In genomic region chr18:76450912-76451421, GRCh38 we compare ENCODE assay signal across 8 cellular contexts. TPM values are rescaled to one million over a fixed set of nuclear protein-coding genes. Genes with fewer than 3 reads are reported as not detected.
A peak's percentile ranks its signal among the peaks of the same experiment; 100 is the strongest.
DNase-seq lines count a peak whose midpoint lies in the region; ATAC-seq and TF ChIP-seq lines count a peak whose summit lies in the region.

No MANE protein-coding gene starts in this region.

- no peak for TF ChIP-seq CTCF in lower leg skin (IDR thresholded peaks at IDR 0.05)

- peak overlapping the region in 3 of 8 donors; percentile 17 to 67 (median 51) for H3K27ac Mint-ChIP-seq in CD8-positive, alpha-beta memory T cell

- H3K9ac ChIP-seq in stomach smooth muscle (ENCODE audit: low read length in 2 of 2): peak overlapping the region; percentile 69 to 91

- H3K27me3 ChIP-seq in CD8-positive, alpha-beta memory T cell (ENCODE audit: insufficient read depth, low read length, poor library complexity, severe bottlenecking): no peaks in the 10 kb centered on the region
- H3K27me3 ChIP-seq in SJCRH30 (no peaks in the 10 kb centered on the region), stomach smooth muscle (ENCODE audit: control insufficient read depth in 1 of 2, insufficient read depth in 2 of 2, low read length in 2 of 2) (no peaks in the 10 kb centered on the region)

- H3K27me3 Mint-ChIP-seq in CD8-positive, alpha-beta memory T cell: peaks cover 18 to 59% of the 10 kb centered on the region in 2 donors

- POLR2A ChIA-PET in CD8-positive, alpha-beta memory T cell (lab: Charles Lee): no interaction called here

- H3K27ac ChIP-seq in CD8-positive, alpha-beta memory T cell (ENCODE audit: low read depth, low read length): no peak overlapping the region
- H3K27ac ChIP-seq in SJCRH30 (peak overlapping the region; percentile 77), stomach smooth muscle (ENCODE audit: low read length) (peak overlapping the region; percentile 91)

- H3K36me3 ChIP-seq in CD8-positive, alpha-beta memory T cell (ENCODE audit: insufficient read depth, low read length): no peaks in the 10 kb centered on the region
- no peaks in the 10 kb centered on the region for H3K36me3 ChIP-seq in SJCRH30
- H3K36me3 ChIP-seq in stomach smooth muscle (ENCODE audit: control insufficient read depth in 2 of 2, insufficient read depth in 2 of 2, low read length in 2 of 2): no peaks in the 10 kb centered on the region

- intact Hi-C loops in lower leg skin (cut with DNase I; ENCODE audit: low total_unique reads): no loop called here

- no peaks in the 10 kb centered on the region for H3K36me3 Mint-ChIP-seq in CD8-positive, alpha-beta memory T cell

- DNase-seq in CD8-positive, alpha-beta memory T cell: peak in 1 of 5 donors; percentile 16
- DNase-seq in H4 (ENCODE audit: low spot score) (peak; percentile 62), SJCRH30 (peak; percentile 34 to 41), ecto neural progenitor cell (ENCODE audit: low spot score) (peak; percentile 57), lower leg skin (ENCODE audit: low spot score in 2 of 2) (peak in 1 of 2 donors; percentile 89)

- H3K4me1 Mint-ChIP-seq in CD8-positive, alpha-beta memory T cell: peaks cover 18 to 32% (median 22%) of the 10 kb centered on the region in 3 donors

- TF ChIP-seq POLR2A in lower leg skin (IDR thresholded peaks at IDR 0.05): no peak

- WGBS in lower leg skin, 2 donors: 2 to 4% methylated on average over 25 of the region's 25 CpGs

- CTCF ChIA-PET in CD8-positive, alpha-beta memory T cell (lab: Charles Lee): interaction anchor here (0.7 kb wide), 1 partner anchor 39 kb away, joined by 3 read pairs; no protein-coding TSS in a partner anchor

- H3K9me3 Mint-ChIP-seq in CD8-positive, alpha-beta memory T cell: no peaks in the 10 kb centered on the region

- peak overlapping the region; percentile 82 to 88 (median 84) for H3K4me3 Mint-ChIP-seq in CD8-positive, alpha-beta memory T cell

- peaks cover 15% of the 10 kb centered on the region for H3K4me1 ChIP-seq in CD8-positive, alpha-beta memory T cell (ENCODE audit: insufficient read depth, low read length)
- peaks cover 9% of the 10 kb centered on the region; the same call in 1 of the 2 replicates for H3K4me1 ChIP-seq in SJCRH30
- peaks cover 54% of the 10 kb centered on the region for H3K4me1 ChIP-seq in stomach smooth muscle (ENCODE audit: control insufficient read depth, insufficient read depth, low read length)

- ATAC-seq in GM19023 (IDR thresholded peaks at IDR 0.05; ENCODE audit: unreplicated experiment): no peak
- ATAC-seq in GM18517 (IDR thresholded peaks at IDR 0.05; ENCODE audit: unreplicated experiment): no peak

- no peaks in the 10 kb centered on the region for H3K9me3 ChIP-seq in CD8-positive, alpha-beta memory T cell (ENCODE audit: low read length)
- H3K9me3 ChIP-seq in SJCRH30 (replicated peaks) (no peaks in the 10 kb centered on the region), stomach smooth muscle (ENCODE audit: control insufficient read depth in 2 of 2, low read length in 2 of 2) (no peaks in the 10 kb centered on the region)

- H3K4me3 ChIP-seq in CD8-positive, alpha-beta memory T cell (ENCODE audit: low read length): peak overlapping the region; percentile 64
- H3K4me3 ChIP-seq in SJCRH30: peak overlapping the region; percentile 60
- H3K4me3 ChIP-seq in lower leg skin (ENCODE audit: low read depth, poor library complexity, severe bottlenecking): peak overlapping the region; percentile 44
- peak overlapping the region; percentile 75 to 88 for H3K4me3 ChIP-seq in stomach smooth muscle (ENCODE audit: low read length in 2 of 2)

RNA-seq across cellular contexts. Expression of gene ZNF516, which starts 44.1 kb away (rescaled TPM):
- 1 to 10 TPM; 1.3 to 1.6 TPM for total RNA-seq in CD8-positive, alpha-beta memory T cell
- polyA plus RNA-seq in CD8-positive, alpha-beta memory T cell: 1.9 TPM
- total RNA-seq in H4 (2014; rRNA removed; shearing (Covaris generic)): 7.0 and 7.4 TPM in 2 replicates
- total RNA-seq in SJCRH30 (2014; rRNA removed; shearing (Covaris generic)): 6.3 and 8.2 TPM in 2 replicates
- 10 to 100 TPM; 34.4 to 57.3 (median 39.5) TPM for total RNA-seq in lower leg skin
